ENCODE assay signal across 13 cellular contexts in genomic region chrX:42755820-42756219, GRCh38. TPM values are rescaled to one million over a fixed set of nuclear protein-coding genes. Genes with fewer than 3 reads are reported as not detected.
DNase-seq lines count a peak whose midpoint lies in the region; ATAC-seq and TF ChIP-seq lines count a peak whose summit lies in the region.
"Had no signal": no experiment of that assay in that cellular context is flagged by ENCODE, and none has a peak within 500 bp of the region (broad histone marks: within the 10 kb centered on the region; RNA-seq: fewer than 3 reads in every experiment).

No MANE protein-coding gene starts in this region.

- H3K36me3 ChIP-seq in brain microvascular endothelial cell (replicated peaks) (no peaks in the 10 kb centered on the region), sigmoid colon (no peaks in the 10 kb centered on the region)
- H3K36me3 ChIP-seq: suprapubic skin had no signal

- no peak for TF ChIP-seq POLR2A in sigmoid colon (IDR thresholded peaks at IDR 0.05)

- no peak for TF ChIP-seq EP300 in sigmoid colon (IDR thresholded peaks at IDR 0.05)

- ATAC-seq in right cardiac atrium (peak; percentile 77 to 78), HG03432 (IDR thresholded peaks at IDR 0.05; ENCODE audit: unreplicated experiment) (no peak), HG02938 (IDR thresholded peaks at IDR 0.05; ENCODE audit: unreplicated experiment) (no peak)

- peak; percentile 60 for DNase-seq in EL
- peak; percentile 13 for DNase-seq in brain microvascular endothelial cell
- DNase-seq in right cardiac atrium, result peak; percentile 64 to 69 (median 66)
- peak; percentile 66 for DNase-seq in sigmoid colon
- DNase-seq in NCI-H2171 (lab: John Stamatoyannopoulos, UW), result no peak
- DNase-seq in NAMALWA (ENCODE audit: low spot score), result no peak
- DNase-seq: DMS 273 treated with DMSO at 0.1 percent for 48 hours, NCI-H1417 had no signal

- TF ChIP-seq CTCF in brain microvascular endothelial cell (IDR thresholded peaks at IDR 0.05; ENCODE audit: low read depth, low read length, missing control alignments), result no peak
- no peak for TF ChIP-seq CTCF in sigmoid colon (IDR thresholded peaks at IDR 0.05)

- H3K9me3 ChIP-seq in right cardiac atrium (ENCODE audit: control insufficient read depth, low read length) (no peaks in the 10 kb centered on the region), sigmoid colon (no peaks in the 10 kb centered on the region)
- H3K9me3 ChIP-seq: suprapubic skin had no signal

- WGBS in right cardiac atrium, result 41% methylated on average over 6 of the region's 6 CpGs
- 45 to 52% methylated on average over 6 of the region's 6 CpGs for WGBS in sigmoid colon, 2 donors

- in situ Hi-C loops in brain microvascular endothelial cell (cut with HindIII; ENCODE audit: low pct_ligation_motif_present, low sequenced_read_pairs), result no loop called here

- H3K27ac ChIP-seq in brain microvascular endothelial cell, result no peak overlapping the region
- no peak overlapping the region for H3K27ac ChIP-seq in right cardiac atrium (ENCODE audit: low read length)
- H3K27ac ChIP-seq in sigmoid colon, result no peak overlapping the region
- H3K27ac ChIP-seq: suprapubic skin had no signal

- no peaks in the 10 kb centered on the region for H3K27me3 ChIP-seq in brain microvascular endothelial cell (replicated peaks)
- H3K27me3 ChIP-seq in right cardiac atrium (ENCODE audit: control insufficient read depth, insufficient read depth), result no peaks in the 10 kb centered on the region
- no peaks in the 10 kb centered on the region for H3K27me3 ChIP-seq in sigmoid colon
- H3K27me3 ChIP-seq: suprapubic skin had no signal

- intact Hi-C loops in right cardiac atrium (cut with DNase I) (no loop called here), sigmoid colon (cut with DNase I) (no loop called here)

- no peak overlapping the region for H3K4me3 ChIP-seq in brain microvascular endothelial cell (ENCODE audit: low read depth, low read length)
- H3K4me3 ChIP-seq in right cardiac atrium (ENCODE audit: low read length), result no peak overlapping the region
- no peak overlapping the region for H3K4me3 ChIP-seq in sigmoid colon
- H3K4me3 ChIP-seq: suprapubic skin had no signal

- peaks cover 2% of the 10 kb centered on the region for H3K4me1 ChIP-seq in right cardiac atrium (ENCODE audit: control insufficient read depth, insufficient read depth, low read length)
- no peaks in the 10 kb centered on the region for H3K4me1 ChIP-seq in sigmoid colon

RNA-seq across cellular contexts. Expression of gene PPP1R2C, which starts 22.1 kb away (rescaled TPM):
- not detected for total RNA-seq in right cardiac atrium
- not detected for polyA plus RNA-seq in right cardiac atrium
- total RNA-seq in sigmoid colon, result not detected
- polyA plus RNA-seq in sigmoid colon, result not detected
- total RNA-seq: activated T-helper 2 cell treated with anti-CD3 and anti-CD28 coated beads, Interferon-gamma antibody, Interleukin-2, Interleukin-4, amounts not matched to agents 10 μg/mL and 5 μg/mL and 100 μg/mL, durations not matched to agents 14 hours and 24 hours and 36 hours; H1; suprapubic skin had no signal
- polyA plus RNA-seq: H1 had no signal

Comparison
In these comparisons a context has a peak if more than half of its experiments do, and no peak if none do; other contexts are left out.
1. DNase-seq: peak in EL (single experiment), brain microvascular endothelial cell (single experiment), right cardiac atrium (3 of 3) and sigmoid colon (single experiment); none in NCI-H2171 (single experiment) and NAMALWA (single experiment).
2. ATAC-seq: peak in right cardiac atrium (2 of 2); none in HG03432 (single experiment) and HG02938 (single experiment).